Comparison of ENCODE assay signal across 19 cellular contexts in genomic region chr10:110682348-110682747, GRCh38. TPM values are rescaled to one million over a fixed set of nuclear protein-coding genes. Genes with fewer than 3 reads are reported as not detected.
"Had no signal": no experiment of that assay in that cellular context is flagged by ENCODE, and none has a peak within 500 bp of the region (broad histone marks: within the 10 kb centered on the region; RNA-seq: fewer than 3 reads in every experiment).

No MANE protein-coding gene starts in this region.

- H3K4me2 ChIP-seq: hepatocyte had no signal

- H3K36me3 ChIP-seq: neutrophil, pancreas, spleen, thoracic aorta, tibial nerve, upper lobe of right lung, vagina had no signal

- H3K4me3 ChIP-seq: hepatocyte, mucosa of descending colon, pancreas, skin epidermis, spleen, thoracic aorta, tibial nerve, upper lobe of right lung, vagina had no signal

- H3K27ac ChIP-seq: hepatocyte, neutrophil, pancreas, skin epidermis, spleen, thoracic aorta, tibial nerve, upper lobe of right lung, vagina had no signal

- H3K27me3 ChIP-seq: neutrophil, pancreas, spleen, tibial nerve, vagina had no signal

- H3K9me3 ChIP-seq: mucosa of descending colon, neutrophil, pancreas, spleen, thoracic aorta, tibial nerve, upper lobe of right lung, vagina had no signal

- ATAC-seq: effector memory CD8-positive, alpha-beta T cell; mucosa of descending colon; natural killer cell treated with Interleukin-12 subunit alpha and Interleukin-12 subunit beta and Interleukin-15 and Interleukin-18, amount 100 ng/mL, for 72 hours; pancreas; stimulated activated memory B cell treated with anti-CD40 and anti-IgM and Interleukin-4, amounts not matched to agents 10 μg/mL and 1 μg/mL and 100 μg/mL, for 72 hours; upper lobe of right lung had no signal

- H3K79me2 ChIP-seq: hepatocyte had no signal

- H2AFZ ChIP-seq: hepatocyte had no signal

- H3K4me1 ChIP-seq: pancreas, upper lobe of right lung, vagina had no signal

- DNase-seq: cerebellar nuclear complex; cortex of kidney; effector memory CD8-positive, alpha-beta T cell; kidney; mesenchymal stem cell; mucosa of descending colon; naive B cell; pancreas; spleen; stimulated activated CD4-positive, alpha-beta T cell treated with anti-CD3 and anti-CD28 coated beads, Interleukin-4, amount 100 ng/mL, for 4 hours; upper lobe of right lung had no signal

RNA-seq across cellular contexts. Expression of gene RBM20, which starts 38.2 kb away (rescaled TPM):
- total RNA-seq: natural killer cell treated with Interleukin-12 subunit alpha and Interleukin-12 subunit beta and Interleukin-15 and Interleukin-18, amount 100 ng/mL, for 72 hours had no signal
